Comparison of ENCODE assay signal across 22 cellular contexts in genomic region chr1:83958704-83959103, GRCh38. TPM values are rescaled to one million over a fixed set of nuclear protein-coding genes. Genes with fewer than 3 reads are reported as not detected.
"Had no signal": no experiment of that assay in that cellular context is flagged by ENCODE, and none has a peak within 500 bp of the region (broad histone marks: within the 10 kb centered on the region; RNA-seq: fewer than 3 reads in every experiment).

No MANE protein-coding gene starts in this region.

- H3K4me3 Mint-ChIP-seq: activated B cell treated with CpG ODN at 0.5 μM for 24 hours; activated CD4-positive, alpha-beta memory T cell treated with anti-CD3 and anti-CD28 coated beads for 36 hours; activated CD4-positive, alpha-beta T cell treated with anti-CD3 and anti-CD28 coated beads, Interleukin-2, amount 10 ng/mL, durations not matched to agents 7 days and 5 days; activated naive CD8-positive, alpha-beta T cell treated with anti-CD3 and anti-CD28 coated beads, Interleukin-2, amount 50 U/mL, for 24 hours; activated T-cell treated with anti-CD3 and anti-CD28 coated beads, Interleukin-2, amount 50 U/mL, for 4 hours had no signal

- DNase-seq: activated B cell treated with CpG ODN at 0.5 μM for 24 hours; activated CD4-positive, alpha-beta memory T cell treated with anti-CD3 and anti-CD28 coated beads for 36 hours; activated CD4-positive, alpha-beta T cell treated with anti-CD3 and anti-CD28 coated beads for 1 hour; activated CD4-positive, alpha-beta T cell treated with anti-CD3 and anti-CD28 coated beads, Interleukin-2, amount 10 ng/mL, durations not matched to agents 7 days and 5 days; activated CD8-positive, alpha-beta memory T cell treated with anti-CD3 and anti-CD28 coated beads for 24 hours; activated effector memory CD4-positive, alpha-beta T cell treated with anti-CD3 and anti-CD28 coated beads, Interleukin-2, amount 50 U/mL, for 16 hours; activated naive CD4-positive, alpha-beta T cell treated with Interleukin-2 at 50 U/mL for 16 hours; activated naive CD8-positive, alpha-beta T cell treated with anti-CD3 and anti-CD28 coated beads, Interleukin-2, amount 50 U/mL, for 24 hours; activated T-cell treated with anti-CD3 and anti-CD28 coated beads, Interleukin-2, amount 50 U/mL, for 4 hours; amygdala; NCI-H1092; NCI-H1417 treated with DMSO at 0.1 percent for 48 hours; NCI-H1694; NCI-H2029; NCI-H2107; NCI-H2171 treated with DMSO at 0.1 percent for 48 hours; NCI-H526; NCI-H774; SIG-M5; T1000 had no signal

- ATAC-seq: activated naive CD4-positive, alpha-beta T cell treated with anti-CD3 and anti-CD28 coated beads, Interleukin-2, amount 50 U/mL, for 72 hours; activated naive CD8-positive, alpha-beta T cell treated with anti-CD3 and anti-CD28 coated beads, Interleukin-2, amount 50 U/mL, for 24 hours; activated T-cell treated with anti-CD3 and anti-CD28 coated beads, Interleukin-2, amount 50 U/mL, for 4 hours had no signal

- H3K9me3 Mint-ChIP-seq: activated B cell treated with CpG ODN at 0.5 μM for 24 hours; activated CD4-positive, alpha-beta memory T cell treated with anti-CD3 and anti-CD28 coated beads for 36 hours; activated CD4-positive, alpha-beta T cell treated with anti-CD3 and anti-CD28 coated beads, Interleukin-2, amount 10 ng/mL, durations not matched to agents 7 days and 5 days; activated naive CD4-positive, alpha-beta T cell treated with anti-CD3 and anti-CD28 coated beads, Interleukin-2, amount 50 U/mL, for 72 hours; activated naive CD8-positive, alpha-beta T cell treated with anti-CD3 and anti-CD28 coated beads, Interleukin-2, amount 50 U/mL, for 24 hours; activated T-cell treated with anti-CD3 and anti-CD28 coated beads, Interleukin-2, amount 50 U/mL, for 4 hours had no signal

- H3K27ac Mint-ChIP-seq: activated B cell treated with CpG ODN at 0.5 μM for 24 hours; activated CD4-positive, alpha-beta memory T cell treated with anti-CD3 and anti-CD28 coated beads for 36 hours; activated CD4-positive, alpha-beta T cell treated with anti-CD3 and anti-CD28 coated beads, Interleukin-2, amount 10 ng/mL, durations not matched to agents 7 days and 5 days; activated naive CD4-positive, alpha-beta T cell treated with anti-CD3 and anti-CD28 coated beads, Interleukin-2, amount 50 U/mL, for 72 hours; activated naive CD8-positive, alpha-beta T cell treated with anti-CD3 and anti-CD28 coated beads, Interleukin-2, amount 50 U/mL, for 24 hours had no signal

- H3K36me3 Mint-ChIP-seq: activated CD4-positive, alpha-beta memory T cell treated with anti-CD3 and anti-CD28 coated beads for 36 hours; activated naive CD4-positive, alpha-beta T cell treated with anti-CD3 and anti-CD28 coated beads, Interleukin-2, amount 50 U/mL, for 72 hours had no signal

- H3K27me3 Mint-ChIP-seq: activated naive CD8-positive, alpha-beta T cell treated with anti-CD3 and anti-CD28 coated beads, Interleukin-2, amount 50 U/mL, for 24 hours had no signal

- H3K27ac ChIP-seq: KMS-11 had no signal

- H3K4me1 Mint-ChIP-seq: activated B cell treated with CpG ODN at 0.5 μM for 24 hours; activated CD4-positive, alpha-beta T cell treated with anti-CD3 and anti-CD28 coated beads, Interleukin-2, amount 10 ng/mL, durations not matched to agents 7 days and 5 days; activated naive CD8-positive, alpha-beta T cell treated with anti-CD3 and anti-CD28 coated beads, Interleukin-2, amount 50 U/mL, for 24 hours had no signal

RNA-seq across cellular contexts. Expression of gene TTLL7, which starts 40.2 kb away (rescaled TPM):
- total RNA-seq: activated B cell treated with CpG ODN at 0.5 μM for 24 hours had no signal
